In the genomic region with DNA sequence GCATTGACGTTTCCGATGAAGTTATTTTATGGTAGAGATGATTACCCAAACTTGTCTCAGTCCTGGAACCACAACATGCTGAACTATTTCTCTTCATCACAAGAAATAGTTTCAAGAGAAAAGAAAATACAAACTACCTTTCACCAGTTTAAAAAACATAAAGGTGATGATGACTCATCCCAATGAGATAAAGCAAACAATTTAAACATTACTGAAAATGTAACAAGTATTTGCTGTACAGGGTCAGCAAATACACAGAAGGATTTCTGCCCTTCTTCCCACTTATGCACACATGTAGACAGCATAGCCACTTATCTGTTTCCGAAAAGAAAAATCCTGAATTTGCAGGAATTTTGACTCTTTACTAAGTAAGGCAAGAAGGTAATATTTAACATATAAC, we compare ENCODE assay signal across 22 cellular contexts. TPM values are rescaled to one million over a fixed set of nuclear protein-coding genes. Genes with fewer than 3 reads are reported as not detected.
DNase-seq lines count a peak whose midpoint lies in the region; ATAC-seq, FAIRE-seq and TF ChIP-seq lines count a peak whose summit lies in the region.
"Had no signal": no experiment of that assay in that cellular context is flagged by ENCODE, and none has a peak within 500 bp of the region (broad histone marks: within the 10 kb centered on the region; RNA-seq: fewer than 3 reads in every experiment).

No MANE protein-coding gene starts in this region.

- H2BK15ac ChIP-seq in mesenchymal stem cell (ENCODE audit: low read depth, poor library complexity, severe bottlenecking), result no peak overlapping the region

- H3K4me3 ChIP-seq in PC-9 (0 out of 2 replicates have a peak overlapping the region, but pooled peaks have one; percentile 2), mesenchymal stem cell (ENCODE audit: insufficient read depth in 1 of 2, low read depth in 1 of 2, low read length in 2 of 2) (no peak overlapping the region)
- H3K4me3 ChIP-seq: BLaER1 treated with 17β-estradiol and CSF1 and Interleukin-3, amounts not matched to agents 10 nM and 100 nM; GM23248; HAP-1; SJSA1 had no signal

- no peak overlapping the region for H2AFZ ChIP-seq in PC-9
- H2AFZ ChIP-seq in mesenchymal stem cell (ENCODE audit: low read depth, low read length), result no peak overlapping the region
- H2AFZ ChIP-seq: GM23248 had no signal

- peak; percentile 20 for FAIRE-seq in H54 (lab: Jason Lieb, UNC)
- FAIRE-seq: RCC 7860 had no signal

- H2BK5ac ChIP-seq in mesenchymal stem cell (ENCODE audit: low read depth, low read length, poor library complexity, severe bottlenecking), result no peak overlapping the region

- H3K27ac ChIP-seq in PC-9, result peak overlapping the region; percentile 10; the same call in 1 of the 2 replicates
- H3K27ac ChIP-seq in mesenchymal stem cell (ENCODE audit: low read length, poor library complexity, severe bottlenecking), result peak overlapping the region; percentile 31
- H3K27ac ChIP-seq: BLaER1 treated with 17β-estradiol and CSF1 and Interleukin-3, amounts not matched to agents 10 nM and 100 nM; GM23248; HL-60; SJSA1 had no signal

- H3K9me3 ChIP-seq in PC-9 (ENCODE audit: insufficient read depth, low read depth), result peaks cover 3% of the 10 kb centered on the region; the same call in 1 of the 2 replicates
- no peaks in the 10 kb centered on the region for H3K9me3 ChIP-seq in mesenchymal stem cell (ENCODE audit: control insufficient read depth, low read length)
- H3K9me3 ChIP-seq: Caco-2, HAP-1, SJSA1 had no signal

- no TSS peak for BruUV-seq in PC-9 (replicated peaks; lab: Mats Ljungman, UMichigan)
- BruUV-seq in MCF 10A (replicated peaks; lab: Mats Ljungman, UMichigan), result no TSS peak

- TF ChIP-seq CTCF in PC-9 (conservative IDR thresholded peaks at IDR 0.05), result no peak
- TF ChIP-seq CTCF in MCF 10A (IDR thresholded peaks at IDR 0.05; ENCODE audit: unreplicated experiment), result no peak

- H3K27me3 ChIP-seq in PC-9 (ENCODE audit: insufficient read depth, low read depth) (no peaks in the 10 kb centered on the region), mesenchymal stem cell (ENCODE audit: control insufficient read depth in 1 of 2, insufficient read depth in 1 of 2, low read length in 2 of 2) (no peaks in the 10 kb centered on the region)
- H3K27me3 ChIP-seq: BLaER1 treated with 17β-estradiol and CSF1 and Interleukin-3, amounts not matched to agents 10 nM and 100 nM; SJSA1 had no signal

- no peak for ATAC-seq in HG03439 (IDR thresholded peaks at IDR 0.05; ENCODE audit: unreplicated experiment)
- ATAC-seq: Right ventricle myocardium inferior had no signal

- peaks cover 22% of the 10 kb centered on the region for H3K4me1 ChIP-seq in PC-9 (replicated peaks; ENCODE audit: insufficient read depth)
- H3K4me1 ChIP-seq in mesenchymal stem cell (ENCODE audit: control insufficient read depth, insufficient read depth, low read depth, low read length), result peaks cover 3% of the 10 kb centered on the region
- H3K4me1 ChIP-seq: BLaER1 treated with 17β-estradiol and CSF1 and Interleukin-3, amounts not matched to agents 10 nM and 100 nM; HAP-1 had no signal

- H3F3A ChIP-seq in PC-9 (ENCODE audit: insufficient read depth, low read depth), result peaks cover 6% of the 10 kb centered on the region; the same call in 1 of the 2 replicates

- no peak overlapping the region for H3K14ac ChIP-seq in mesenchymal stem cell (ENCODE audit: low read length in 2 of 2)

- no peaks in the 10 kb centered on the region for H3K9me2 ChIP-seq in PC-9 (ENCODE audit: insufficient read depth)

- H3K36me3 ChIP-seq in PC-9 (ENCODE audit: low read depth) (no peaks in the 10 kb centered on the region; the same call in 1 of the 2 replicates), mesenchymal stem cell (ENCODE audit: control insufficient read depth in 1 of 2, insufficient read depth in 2 of 2, low read depth in 1 of 2, low read length in 2 of 2) (peaks cover 0 to 8% of the 10 kb centered on the region in 2 experiments)
- H3K36me3 ChIP-seq: HAP-1 had no signal

- H3K4me1 Mint-ChIP-seq in MCF 10A (ENCODE audit: insufficient read depth, unreplicated experiment), result no peaks in the 10 kb centered on the region
- H3K4me1 Mint-ChIP-seq: CD4-positive, alpha-beta memory T cell had no signal

- no peak overlapping the region for H3K23ac ChIP-seq in mesenchymal stem cell (ENCODE audit: low read length in 2 of 2)

- WGBS in mesenchymal stem cell, result 100% methylated on average over 2 of the region's 3 CpGs

- H3K27me3 Mint-ChIP-seq in MCF 10A (ENCODE audit: insufficient read depth, unreplicated experiment), result no peaks in the 10 kb centered on the region

- peaks cover 17% of the 10 kb centered on the region for H3K79me1 ChIP-seq in mesenchymal stem cell (replicated peaks; ENCODE audit: low read length, poor library complexity, severe bottlenecking)

- intact Hi-C loops in PC-9 (cut with micrococcal nuclease; ENCODE audit: unreplicated experiment) (no loop called here), MCF 10A (cut with micrococcal nuclease) (no loop called here)

- CTCF ChIA-PET in PC-9 (lab: Charles Lee) (no interaction called here), MCF 10A (lab: Yijun Ruan, JAX) (interaction anchor here (1.8 kb wide), 1 partner anchor 10 kb away, joined by 8 read pairs; no protein-coding TSS in a partner anchor)

- H3K18ac ChIP-seq in mesenchymal stem cell (ENCODE audit: low read depth in 1 of 2, low read length in 2 of 2), result no peak overlapping the region

- H2BK12ac ChIP-seq in mesenchymal stem cell (ENCODE audit: low read length in 2 of 2), result no peak overlapping the region

- H3K27ac Mint-ChIP-seq in MCF 10A (ENCODE audit: low read depth, unreplicated experiment), result no peak overlapping the region
- H3K27ac Mint-ChIP-seq: CD4-positive, alpha-beta memory T cell had no signal

- H3K4me2 ChIP-seq in PC-9 (peak overlapping the region; percentile 25), mesenchymal stem cell (ENCODE audit: low read length, poor library complexity, severe bottlenecking) (no peak overlapping the region)
- H3K4me2 ChIP-seq: BLaER1 treated with 17β-estradiol and CSF1 and Interleukin-3, amounts not matched to agents 10 nM and 100 nM had no signal

- no peaks in the 10 kb centered on the region for H4K20me1 ChIP-seq in PC-9 (ENCODE audit: insufficient read depth)
- H4K20me1 ChIP-seq: BLaER1 treated with 17β-estradiol and CSF1 and Interleukin-3, amounts not matched to agents 10 nM and 100 nM had no signal

- no peak overlapping the region for H3K4me3 Mint-ChIP-seq in MCF 10A (ENCODE audit: unreplicated experiment)
- H3K4me3 Mint-ChIP-seq: CD4-positive, alpha-beta memory T cell had no signal

- no peak for DNase-seq in H54 (ENCODE audit: insufficient read length, low spot score)
- DNase-seq in PC-9, result peak in 1 of 2 experiments; percentile 35
- no peak for DNase-seq in mesenchymal stem cell
- no peak for DNase-seq in MCF 10A (ENCODE audit: unreplicated experiment)
- no peak for DNase-seq in hepatic stellate cell (ENCODE audit: low spot score)
- DNase-seq in activated CD8-positive, alpha-beta memory T cell treated with anti-CD3 and anti-CD28 coated beads for 24 hours, result no peak
- DNase-seq: Caco-2; CD4-positive, alpha-beta memory T cell; DMS153; GM23248; NCI-H1694; NCI-H2081; NCI-H2171 treated with DMSO at 0.1 percent for 48 hours; NCI-H524 treated with DMSO at 0.1 percent for 48 hours; NCI-H82 had no signal

- H3K9me3 Mint-ChIP-seq in MCF 10A (ENCODE audit: unreplicated experiment), result no peaks in the 10 kb centered on the region
- H3K9me3 Mint-ChIP-seq: CD4-positive, alpha-beta memory T cell had no signal

- H4K8ac ChIP-seq in mesenchymal stem cell (ENCODE audit: low read length), result no peak overlapping the region

- POLR2A ChIA-PET in PC-9 (lab: Charles Lee; ENCODE audit: unreplicated experiment) (no interaction called here), MCF 10A (lab: Yijun Ruan, JAX) (no interaction called here)

- H3K79me2 ChIP-seq in PC-9 (ENCODE audit: low read depth), result no peaks in the 10 kb centered on the region

- no peak for TF ChIP-seq POLR2A in H54 (IDR thresholded peaks at IDR 0.05; ENCODE audit: low read depth, low read length)

- no peak overlapping the region for H3K4ac ChIP-seq in mesenchymal stem cell (ENCODE audit: low read depth in 1 of 2, low read length in 2 of 2)

- H3K36me3 Mint-ChIP-seq in MCF 10A (ENCODE audit: insufficient read depth, unreplicated experiment), result no peaks in the 10 kb centered on the region
- H3K36me3 Mint-ChIP-seq: CD4-positive, alpha-beta memory T cell had no signal

- H2BK120ac ChIP-seq in mesenchymal stem cell (ENCODE audit: low read depth, low read length), result no peak overlapping the region

- no peak overlapping the region for H4K91ac ChIP-seq in mesenchymal stem cell (ENCODE audit: low read length)

- H2AK5ac ChIP-seq in mesenchymal stem cell (ENCODE audit: low read length, severe bottlenecking), result no peak overlapping the region

- no peak overlapping the region for H3K9ac ChIP-seq in mesenchymal stem cell (ENCODE audit: low read length)
- H3K9ac ChIP-seq: BLaER1 treated with 17β-estradiol and CSF1 and Interleukin-3, amounts not matched to agents 10 nM and 100 nM; GM23248 had no signal

RNA-seq across cellular contexts. Expression of a gene that starts 50.8 kb away (rescaled TPM):
- total RNA-seq in PC-9 (2021) (5.2 and 7.8 TPM in 2 replicates), MCF 10A (2022) (0.70 and 1.5 TPM in 2 replicates)
- polyA plus RNA-seq in mesenchymal stem cell (2013, experiment 1 of 2), result 60.2 TPM
- polyA plus RNA-seq in mesenchymal stem cell (2013, experiment 2 of 2), result 60.6 TPM
- polyA plus RNA-seq: CD4-positive, alpha-beta memory T cell had no signal
